In genomic region chr1:48056365-48056764, GRCh38 we compare ENCODE assay signal across 29 cellular contexts. TPM values are rescaled to one million over a fixed set of nuclear protein-coding genes. Genes with fewer than 3 reads are reported as not detected.
"Had no signal": no experiment of that assay in that cellular context is flagged by ENCODE, and none has a peak within 500 bp of the region (broad histone marks: within the 10 kb centered on the region; RNA-seq: fewer than 3 reads in every experiment).

No MANE protein-coding gene starts in this region.

- DNase-seq: activated CD4-positive, alpha-beta T cell treated with anti-CD3 and anti-CD28 coated beads, Interleukin-2, amount 10 ng/mL, durations not matched to agents 24 days and 14 days; activated CD4-positive, alpha-beta T cell treated with anti-CD3 and anti-CD28 coated beads, Interleukin-2, amount 50 U/mL, for 4 hours; activated CD8-positive, alpha-beta T cell treated with anti-CD3 and anti-CD28 coated beads, Interleukin-2, amount 10 ng/mL, durations not matched to agents 7 days and 5 days; activated gamma-delta T cell; activated naive CD4-positive, alpha-beta T cell treated with Interleukin-2 at 50 U/mL for 16 hours; activated naive CD8-positive, alpha-beta T cell treated with anti-CD3 and anti-CD28 coated beads, Interleukin-2, amount 10 ng/mL, durations not matched to agents 7 days and 5 days; activated T-cell treated with anti-CD3 and anti-CD28 coated beads, Interleukin-2, amount 50 U/mL, for 24 hours; amygdala; Karpas-422; NCI-H1417 treated with DMSO at 0.1 percent for 48 hours; NCI-H1694; NCI-H1930; NCI-H2081 treated with DMSO at 0.1 percent for 48 hours; NCI-H2171; NK-92 treated with Interleukin-12 subunit alpha and Interleukin-12 subunit beta, amount 100 ng/mL, for 24 hours; PC-3; SIG-M5 had no signal

- H3K27me3 Mint-ChIP-seq: activated naive CD4-positive, alpha-beta T cell treated with anti-CD3 and anti-CD28 coated beads, Interleukin-2, amount 50 U/mL, for 24 hours had no signal

- H3K4me3 ChIP-seq: ascending aorta, body of pancreas, breast epithelium, Peyer's patch had no signal

- H3K27ac ChIP-seq: ascending aorta, body of pancreas, breast epithelium, Peyer's patch, RWPE1 had no signal

- H3K9me3 ChIP-seq: ascending aorta, body of pancreas, breast epithelium, Peyer's patch had no signal

- H3K4me3 Mint-ChIP-seq: activated CD4-positive, alpha-beta T cell treated with anti-CD3 and anti-CD28 coated beads, Interleukin-2, amount 10 ng/mL, durations not matched to agents 24 days and 14 days; activated CD8-positive, alpha-beta T cell treated with anti-CD3 and anti-CD28 coated beads, Interleukin-2, amount 10 ng/mL, durations not matched to agents 7 days and 5 days; activated naive CD4-positive, alpha-beta T cell treated with anti-CD3 and anti-CD28 coated beads, Interleukin-2, amount 50 U/mL, for 24 hours; activated naive CD8-positive, alpha-beta T cell treated with anti-CD3 and anti-CD28 coated beads, Interleukin-2, amount 10 ng/mL, durations not matched to agents 7 days and 5 days; activated T-cell treated with anti-CD3 and anti-CD28 coated beads, Interleukin-2, amount 50 U/mL, for 24 hours; T-helper 1 cell treated with Interleukin-12 subunit alpha and Interleukin-12 subunit beta and Interleukin-4 antibody, amounts not matched to agents 30 μg/mL and 1 μg/mL, for 36 hours; T-helper 2 cell treated with Interferon-gamma antibody and Interleukin-4, amounts not matched to agents 5 μg/mL and 100 μg/mL, for 36 hours had no signal

- ATAC-seq: activated CD8-positive, alpha-beta T cell treated with anti-CD3 and anti-CD28 coated beads, Interleukin-2, amount 10 ng/mL, durations not matched to agents 7 days and 5 days; body of pancreas; PC-3; Right ventricle myocardium inferior had no signal

- H3K27ac Mint-ChIP-seq: activated CD4-positive, alpha-beta T cell treated with anti-CD3 and anti-CD28 coated beads, Interleukin-2, amount 10 ng/mL, durations not matched to agents 24 days and 14 days; activated CD8-positive, alpha-beta T cell treated with anti-CD3 and anti-CD28 coated beads, Interleukin-2, amount 10 ng/mL, durations not matched to agents 7 days and 5 days; activated naive CD4-positive, alpha-beta T cell treated with anti-CD3 and anti-CD28 coated beads, Interleukin-2, amount 50 U/mL, for 24 hours; activated naive CD8-positive, alpha-beta T cell treated with anti-CD3 and anti-CD28 coated beads, Interleukin-2, amount 10 ng/mL, durations not matched to agents 7 days and 5 days; activated T-cell treated with anti-CD3 and anti-CD28 coated beads, Interleukin-2, amount 50 U/mL, for 24 hours; activated T-helper 2 cell treated with anti-CD3 and anti-CD28 coated beads, Interferon-gamma antibody, Interleukin-2, Interleukin-4, amounts not matched to agents 10 μg/mL and 5 μg/mL and 100 μg/mL, durations not matched to agents 14 hours and 24 hours and 36 hours; T-helper 1 cell treated with Interleukin-12 subunit alpha and Interleukin-12 subunit beta and Interleukin-4 antibody, amounts not matched to agents 30 μg/mL and 1 μg/mL, for 36 hours; T-helper 2 cell treated with Interferon-gamma antibody and Interleukin-4, amounts not matched to agents 5 μg/mL and 100 μg/mL, for 36 hours had no signal

- H3K9me3 Mint-ChIP-seq: activated CD4-positive, alpha-beta T cell treated with anti-CD3 and anti-CD28 coated beads, Interleukin-2, amount 10 ng/mL, durations not matched to agents 24 days and 14 days; activated naive CD4-positive, alpha-beta T cell treated with anti-CD3 and anti-CD28 coated beads, Interleukin-2, amount 50 U/mL, for 24 hours; activated naive CD8-positive, alpha-beta T cell treated with anti-CD3 and anti-CD28 coated beads, Interleukin-2, amount 10 ng/mL, durations not matched to agents 7 days and 5 days; activated T-cell treated with anti-CD3 and anti-CD28 coated beads, Interleukin-2, amount 50 U/mL, for 24 hours; activated T-helper 2 cell treated with anti-CD3 and anti-CD28 coated beads, Interferon-gamma antibody, Interleukin-2, Interleukin-4, amounts not matched to agents 10 μg/mL and 5 μg/mL and 100 μg/mL, durations not matched to agents 14 hours and 24 hours and 36 hours; T-helper 1 cell treated with Interleukin-12 subunit alpha and Interleukin-12 subunit beta and Interleukin-4 antibody, amounts not matched to agents 30 μg/mL and 1 μg/mL, for 36 hours; T-helper 2 cell treated with Interferon-gamma antibody and Interleukin-4, amounts not matched to agents 5 μg/mL and 100 μg/mL, for 36 hours had no signal

- H3K36me3 ChIP-seq: ascending aorta, breast epithelium, Peyer's patch had no signal

- H3K27me3 ChIP-seq: ascending aorta, body of pancreas, breast epithelium, Peyer's patch had no signal

- H3K4me1 Mint-ChIP-seq: activated CD4-positive, alpha-beta T cell treated with anti-CD3 and anti-CD28 coated beads, Interleukin-2, amount 10 ng/mL, durations not matched to agents 24 days and 14 days; activated naive CD4-positive, alpha-beta T cell treated with anti-CD3 and anti-CD28 coated beads, Interleukin-2, amount 50 U/mL, for 24 hours; activated naive CD8-positive, alpha-beta T cell treated with anti-CD3 and anti-CD28 coated beads, Interleukin-2, amount 10 ng/mL, durations not matched to agents 7 days and 5 days had no signal

- H3K36me3 Mint-ChIP-seq: activated naive CD4-positive, alpha-beta T cell treated with anti-CD3 and anti-CD28 coated beads, Interleukin-2, amount 50 U/mL, for 24 hours; activated naive CD8-positive, alpha-beta T cell treated with anti-CD3 and anti-CD28 coated beads, Interleukin-2, amount 10 ng/mL, durations not matched to agents 7 days and 5 days had no signal

- FAIRE-seq: TTC549 had no signal

RNA-seq across cellular contexts. Expression of gene TRABD2B, which starts 59.2 kb away (rescaled TPM):
- total RNA-seq: activated CD4-positive, alpha-beta T cell treated with anti-CD3 and anti-CD28 coated beads, Interleukin-2, amount 10 ng/mL, durations not matched to agents 24 days and 14 days; activated CD8-positive, alpha-beta T cell treated with anti-CD3 and anti-CD28 coated beads, Interleukin-2, amount 10 ng/mL, durations not matched to agents 7 days and 5 days; activated naive CD8-positive, alpha-beta T cell treated with anti-CD3 and anti-CD28 coated beads, Interleukin-2, amount 10 ng/mL, durations not matched to agents 7 days and 5 days; activated T-helper 2 cell treated with anti-CD3 and anti-CD28 coated beads, Interferon-gamma antibody, Interleukin-2, Interleukin-4, amounts not matched to agents 10 μg/mL and 5 μg/mL and 100 μg/mL, durations not matched to agents 14 hours and 24 hours and 36 hours; SK-MEL-5 had no signal
